Comparison of ENCODE assay signal across 8 cellular contexts in genomic region chr12:98503343-98503592, GRCh38. TPM values are rescaled to one million over a fixed set of nuclear protein-coding genes. Genes with fewer than 3 reads are reported as not detected.
DNase-seq lines count a peak whose midpoint lies in the region; ATAC-seq, FAIRE-seq and TF ChIP-seq lines count a peak whose summit lies in the region.

No MANE protein-coding gene starts in this region.

- 0 out of 5 replicates have a peak, but pooled peaks of 1 of the 2 experiments have one; percentile 6 for TF ChIP-seq RAD21 in A549 (conservative IDR thresholded peaks at IDR 0.05 in 1 of 2, IDR thresholded peaks at IDR 0.05 in 1 of 2)

- H3K27ac ChIP-seq in A549, result peak overlapping the region; percentile 94

- no peaks in the 10 kb centered on the region for H3K36me3 ChIP-seq in kidney epithelial cell (ENCODE audit: control insufficient read depth, insufficient read depth, low read length)

- CTCF ChIA-PET in A549 (lab: Yijun Ruan, JAX), result interaction anchor here (0.6 to 5.8 kb wide), 3 partner anchors 11 to 17 kb away, joined by 5 to 30 read pairs (median 15); no protein-coding TSS in a partner anchor

- H3K4me3 ChIP-seq in A549, result peak overlapping the region; percentile 55
- peak overlapping the region; percentile 56 for H3K4me3 ChIP-seq in kidney epithelial cell (ENCODE audit: low read depth, low read length)

- peak; percentile 72 to 96 for DNase-seq in A549 (ENCODE audit: low read depth in 1 of 2, low spot score in 1 of 2)
- DNase-seq in NCI-H2196 treated with DMSO at 0.1 percent for 48 hours (lab: John Stamatoyannopoulos, UW; ENCODE audit: unreplicated experiment), result peak; percentile 79
- DNase-seq in activated CD4-positive, alpha-beta T cell treated with anti-CD3 and anti-CD28 coated beads for 1 hour, result peak; percentile 73
- peak; percentile 88 for DNase-seq in cerebellum (ENCODE audit: low spot score)
- peak; percentile 56 for DNase-seq in kidney epithelial cell (ENCODE audit: low read depth)
- DNase-seq in stimulated activated CD4-positive, alpha-beta T cell treated with anti-CD3 and anti-CD28 coated beads, Interleukin-15, amount 100 ng/mL, for 48 hours (ENCODE audit: low read depth in 2 of 2), result peak; percentile 81 to 82

- H3K4me1 ChIP-seq in A549, result peaks cover 23% of the 10 kb centered on the region

- no peak for TF ChIP-seq POLR2A in A549 (IDR thresholded peaks at IDR 0.05; ENCODE audit: low read length)

- ATAC-seq in A549 (peak; percentile 74 to 80), GM18511 (IDR thresholded peaks at IDR 0.05; ENCODE audit: unreplicated experiment) (peak; percentile 67), HG03060 (IDR thresholded peaks at IDR 0.05; ENCODE audit: low read depth, unreplicated experiment) (peak; percentile 55)

- TF ChIP-seq EP300 in A549 (IDR thresholded peaks at IDR 0.05), result no peak

- H3K27me3 ChIP-seq in kidney epithelial cell (ENCODE audit: control insufficient read depth, insufficient read depth, low read length), result no peaks in the 10 kb centered on the region

- H3K4me2 ChIP-seq in A549, result peak overlapping the region; percentile 72

- H3K9me3 ChIP-seq in A549, result no peaks in the 10 kb centered on the region

- WGBS in A549 (ENCODE audit: missing lambda C conversion rate), result 2% methylated on average over 16 of the region's 16 CpGs

- peak; percentile 63 for FAIRE-seq in A549 (lab: Jason Lieb, UNC)

- POLR2A ChIA-PET in A549 (lab: Yijun Ruan, JAX), result interaction anchor here (0.6 to 1.1 kb wide), 5 partner anchors 10 to 90 kb away, joined by 3 to 10 read pairs (median 4); partner anchors contain the start of genes SLC25A3 and TMPO

- TF ChIP-seq CTCF in A549 (IDR thresholded peaks at IDR 0.05), result no peak
- no peak for TF ChIP-seq CTCF in kidney epithelial cell (IDR thresholded peaks at IDR 0.05; ENCODE audit: insufficient read depth, low read length, poor library complexity, severe bottlenecking)

TF ChIP-seq in A549, 52 proteins besides CTCF, POLR2A, EP300 and RAD21:
- TF ChIP-seq CBX8 (IDR thresholded peaks at IDR 0.05) (no peak), JUNB (IDR thresholded peaks at IDR 0.05) (no peak), RNF2 (IDR thresholded peaks at IDR 0.05; ENCODE audit: borderline replicate concordance, low read depth) (no peak), EHMT2 (IDR thresholded peaks at IDR 0.05; ENCODE audit: low read depth) (no peak), CEBPB (IDR thresholded peaks at IDR 0.05) (peak in 1 of 2 experiments; percentile 47; a peak in 1 of 4 replicates), FOSB (CRISPR knock-in tag; IDR thresholded peaks at IDR 0.05) (no peak), ESRRA (IDR thresholded peaks at IDR 0.05; ENCODE audit: borderline replicate concordance, low read length) (peak; percentile 84), FOSL2 (IDR thresholded peaks at IDR 0.05) (0 out of 2 replicates have a peak, but pooled peaks have one; percentile 14), FOSL2 (CRISPR knock-in tag; IDR thresholded peaks at IDR 0.05) (peak; percentile 46; the same call in 1 of the 2 replicates), SREBF2 (IDR thresholded peaks at IDR 0.05) (peak; percentile 84), FOXS1 (CRISPR knock-in tag; IDR thresholded peaks at IDR 0.05) (0 out of 2 replicates have a peak, but pooled peaks have one; percentile 10), SMC3 (IDR thresholded peaks at IDR 0.05) (0 out of 3 replicates have a peak, but pooled peaks have one; percentile 13), REST (IDR thresholded peaks at IDR 0.05) (0 out of 2 replicates have a peak, but pooled peaks have one; percentile 11), RCOR1 (IDR thresholded peaks at IDR 0.05; ENCODE audit: low read depth, low read length) (peak; percentile 52; the same call in 1 of the 2 replicates), ZNF302 (CRISPR knock-in tag; IDR thresholded peaks at IDR 0.05) (no peak), CHD4 (IDR thresholded peaks at IDR 0.05; ENCODE audit: borderline replicate concordance) (no peak), GATA3 (IDR thresholded peaks at IDR 0.05; ENCODE audit: borderline replicate concordance) (peak; percentile 54; the same call in 1 of the 2 replicates), PBX3 (IDR thresholded peaks at IDR 0.05) (no peak), BHLHE40 (IDR thresholded peaks at IDR 0.05; ENCODE audit: low read depth, low read length) (no peak), NR3C1 (IDR thresholded peaks at IDR 0.05) (no peak), HOXB13 (CRISPR knock-in tag; IDR thresholded peaks at IDR 0.05; ENCODE audit: low read depth) (0 out of 2 replicates have a peak, but pooled peaks have one; percentile 8), MAZ (IDR thresholded peaks at IDR 0.05; ENCODE audit: borderline replicate concordance, low read depth, low read length) (no peak)
- TF ChIP-seq, protein P1, sequence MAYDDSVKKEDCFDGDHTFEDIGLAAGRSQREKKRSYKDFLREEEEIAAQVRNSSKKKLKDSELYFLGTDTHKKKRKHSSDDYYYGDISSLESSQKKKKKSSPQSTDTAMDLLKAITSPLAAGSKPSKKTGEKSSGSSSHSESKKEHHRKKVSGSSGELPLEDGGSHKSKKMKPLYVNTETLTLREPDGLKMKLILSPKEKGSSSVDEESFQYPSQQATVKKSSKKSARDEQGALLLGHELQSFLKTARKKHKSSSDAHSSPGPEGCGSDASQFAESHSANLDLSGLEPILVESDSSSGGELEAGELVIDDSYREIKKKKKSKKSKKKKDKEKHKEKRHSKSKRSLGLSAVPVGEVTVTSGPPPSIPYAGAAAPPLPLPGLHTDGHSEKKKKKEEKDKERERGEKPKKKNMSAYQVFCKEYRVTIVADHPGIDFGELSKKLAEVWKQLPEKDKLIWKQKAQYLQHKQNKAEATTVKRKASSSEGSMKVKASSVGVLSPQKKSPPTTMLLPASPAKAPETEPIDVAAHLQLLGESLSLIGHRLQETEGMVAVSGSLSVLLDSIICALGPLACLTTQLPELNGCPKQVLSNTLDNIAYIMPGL (CRISPR knock-in tag; IDR thresholded peaks at IDR 0.05; ENCODE audit: borderline replicate concordance), result peak; percentile 85; the same call in 1 of the 2 replicates

RNA-seq across cellular contexts. Expression of gene TMPO, which starts 12.1 kb away (rescaled TPM):
- 127 and 169 TPM in 2 replicates for polyA plus RNA-seq in A549 (2011; rRNA removed)
- polyA plus RNA-seq in A549 (2012; cell fraction: cytosol; rRNA removed), result 38.1 and 45.3 TPM in 2 replicates
- polyA plus RNA-seq in A549 (2012; cell fraction: nucleus; rRNA removed), result 40.6 and 44.4 TPM in 2 replicates
- 88.9 to 101 TPM (median 100 TPM) in 3 replicates for polyA plus RNA-seq in A549 (2017; fragmentation: RNase III; extraction: RNeasy Plus Mini Kit Qiagen cat#74134 plus additional on column Dnase treatment)
- polyA minus RNA-seq in A549 (2011; rRNA and poly(A)+ RNA removed), result 46.6 and 57.9 TPM in 2 replicates
- total RNA-seq in cerebellum, result 181 TPM
- 63.0 and 81.7 TPM in 2 replicates for total RNA-seq in kidney epithelial cell

Comparison
In these comparisons a context has a peak if more than half of its experiments do, and no peak if none do; other contexts are left out.
1. Peak in every context shown above with its lines: DNase-seq, ATAC-seq, H3K4me3 ChIP-seq and H3K27ac ChIP-seq.